11 cellular contexts compared by ENCODE assay signal in the genomic region with DNA sequence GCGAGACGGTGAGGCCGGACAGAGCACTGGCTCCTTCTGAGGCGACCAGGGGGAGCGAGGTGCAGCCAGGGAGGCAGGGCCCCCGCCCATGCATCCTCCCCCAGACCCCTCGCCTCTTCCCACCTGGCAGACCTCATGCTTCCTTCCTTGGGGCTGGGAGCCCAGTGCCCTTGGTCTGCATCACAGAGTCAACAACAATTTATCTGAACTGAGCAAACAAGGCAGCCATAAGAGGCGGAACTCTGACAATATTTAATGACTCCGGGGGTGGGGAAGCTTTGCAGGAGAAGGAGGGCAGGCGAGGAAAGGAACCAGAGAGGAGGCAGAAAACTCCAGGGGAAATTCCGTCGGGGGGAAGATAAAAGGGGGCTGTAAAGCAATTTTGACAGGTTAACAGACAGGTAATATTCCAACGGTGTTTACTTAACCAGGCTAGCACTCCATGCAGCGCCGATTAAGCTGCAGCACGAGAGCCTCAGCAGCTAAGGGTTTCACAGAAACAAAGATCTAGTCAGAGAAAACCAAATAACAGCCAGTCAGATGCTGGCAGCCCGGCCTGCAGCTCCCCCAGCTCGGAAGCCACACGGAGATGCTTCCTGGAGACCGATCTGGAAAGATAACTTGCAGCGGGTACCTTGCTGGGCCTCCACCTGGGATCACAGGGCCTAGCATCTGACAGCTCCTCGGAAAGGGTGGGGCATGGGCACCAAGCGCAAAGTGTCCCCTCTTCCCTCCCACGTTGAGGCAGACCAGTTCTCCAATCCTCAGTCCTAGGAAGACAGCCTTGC.
DNase-seq lines count a peak whose midpoint lies in the region; ATAC-seq and TF ChIP-seq lines count a peak whose summit lies in the region.
"Had no signal": no experiment of that assay in that cellular context is flagged by ENCODE, and none has a peak within 500 bp of the region (broad histone marks: within the 10 kb centered on the region; RNA-seq: fewer than 3 reads in every experiment).

No MANE protein-coding gene starts in this region.

- H3K27me3 ChIP-seq in duodenal mucosa (ENCODE audit: control insufficient read depth in 1 of 2, insufficient read depth in 2 of 2, low read length in 2 of 2): no peaks in the 10 kb centered on the region
- no peaks in the 10 kb centered on the region for H3K27me3 ChIP-seq in prostate gland (replicated peaks; ENCODE audit: insufficient read depth)
- H3K27me3 ChIP-seq in naive thymus-derived CD4-positive, alpha-beta T cell (ENCODE audit: control insufficient read depth in 2 of 2, insufficient read depth in 2 of 2, low read length in 2 of 2): no peaks in the 10 kb centered on the region

- CTCF ChIA-PET in naive thymus-derived CD4-positive, alpha-beta T cell (lab: Charles Lee): no interaction called here
- CTCF ChIA-PET in T-cell (lab: Charles Lee): no interaction called here

- TF ChIP-seq POLR2A in prostate gland (IDR thresholded peaks at IDR 0.05): no peak

- TF ChIP-seq CTCF in prostate gland (IDR thresholded peaks at IDR 0.05): no peak

- no peak for ATAC-seq in naive thymus-derived CD4-positive, alpha-beta T cell
- ATAC-seq in T-cell (replicated peaks in 1 of 4): no peak

- DNase-seq in G401 (ENCODE audit: low spot score): peak; percentile 80
- peak; percentile 54 for DNase-seq in NCI-H2227 (lab: John Stamatoyannopoulos, UW; ENCODE audit: unreplicated experiment)
- DNase-seq in prostate gland (ENCODE audit: low spot score): peak; percentile 79
- DNase-seq in GM19238 (ENCODE audit: insufficient read length, low spot score): no peak
- no peak for DNase-seq in naive thymus-derived CD4-positive, alpha-beta T cell
- no peak for DNase-seq in T-cell
- DNase-seq in glomerular visceral epithelial cell (ENCODE audit: extremely low spot score): no peak
- DNase-seq: activated B cell treated with CpG ODN at 0.5 μM for 24 hours; CD8-positive, alpha-beta memory T cell; GM23248 had no signal

- peak overlapping the region; percentile 38 to 45 for H3K9ac ChIP-seq in duodenal mucosa (ENCODE audit: low read depth in 1 of 2, low read length in 2 of 2)
- H3K9ac ChIP-seq: GM23248 had no signal

- H3K9me3 ChIP-seq in duodenal mucosa (ENCODE audit: control insufficient read depth in 1 of 2, low read length in 2 of 2) (no peaks in the 10 kb centered on the region), prostate gland (no peaks in the 10 kb centered on the region)
- H3K9me3 ChIP-seq in naive thymus-derived CD4-positive, alpha-beta T cell (ENCODE audit: control insufficient read depth in 2 of 3, low read length in 3 of 3): no peaks in the 10 kb centered on the region

- in situ Hi-C loops in G401 (cut with HindIII; ENCODE audit: low sequenced_read_pairs): no loop called here

- H3K4me1 Mint-ChIP-seq in naive thymus-derived CD4-positive, alpha-beta T cell: peaks cover 0 to 2% (median 0%) of the 10 kb centered on the region in 7 donors
- H3K4me1 Mint-ChIP-seq in T-cell: no peaks in the 10 kb centered on the region
- H3K4me1 Mint-ChIP-seq: activated B cell treated with CpG ODN at 0.5 μM for 24 hours; CD8-positive, alpha-beta memory T cell had no signal

- no peaks in the 10 kb centered on the region for H3K36me3 ChIP-seq in duodenal mucosa (ENCODE audit: control insufficient read depth in 1 of 2, insufficient read depth in 2 of 2, low read length in 2 of 2)
- no peaks in the 10 kb centered on the region for H3K36me3 ChIP-seq in prostate gland
- H3K36me3 ChIP-seq in naive thymus-derived CD4-positive, alpha-beta T cell (ENCODE audit: control insufficient read depth in 2 of 3, insufficient read depth in 3 of 3, low read length in 3 of 3): no peaks in the 10 kb centered on the region

- WGBS in prostate gland: 21% methylated on average over 20 of the region's 24 CpGs

- H3K27ac ChIP-seq in duodenal mucosa (ENCODE audit: low read depth, low read length): peak overlapping the region; percentile 51
- peak overlapping the region; percentile 71 to 81 for H3K27ac ChIP-seq in prostate gland
- H3K27ac ChIP-seq in naive thymus-derived CD4-positive, alpha-beta T cell (ENCODE audit: low read depth, low read length): no peak overlapping the region
- H3K27ac ChIP-seq: GM23248 had no signal

- H3K4me3 Mint-ChIP-seq in naive thymus-derived CD4-positive, alpha-beta T cell: no peak overlapping the region
- H3K4me3 Mint-ChIP-seq in T-cell: no peak overlapping the region
- H3K4me3 Mint-ChIP-seq: activated B cell treated with CpG ODN at 0.5 μM for 24 hours; CD8-positive, alpha-beta memory T cell had no signal

- H3K4me1 ChIP-seq in duodenal mucosa (ENCODE audit: control insufficient read depth in 1 of 2, insufficient read depth in 2 of 2, low read length in 2 of 2): peaks cover 44 to 45% of the 10 kb centered on the region in 2 donors
- peaks cover 8% of the 10 kb centered on the region for H3K4me1 ChIP-seq in prostate gland (replicated peaks)
- no peaks in the 10 kb centered on the region for H3K4me1 ChIP-seq in naive thymus-derived CD4-positive, alpha-beta T cell (ENCODE audit: control insufficient read depth in 2 of 2, insufficient read depth in 2 of 2, low read length in 2 of 2)

- H3K27me3 Mint-ChIP-seq in naive thymus-derived CD4-positive, alpha-beta T cell: peaks cover 10 to 48% (median 22%) of the 10 kb centered on the region in 5 donors
- H3K27me3 Mint-ChIP-seq in T-cell: peaks cover 2 to 40% of the 10 kb centered on the region in 2 donors

- POLR2A ChIA-PET in naive thymus-derived CD4-positive, alpha-beta T cell (lab: Charles Lee): no interaction called here
- POLR2A ChIA-PET in T-cell (lab: Charles Lee): no interaction called here

- H3K9me3 Mint-ChIP-seq in naive thymus-derived CD4-positive, alpha-beta T cell: no peaks in the 10 kb centered on the region
- H3K9me3 Mint-ChIP-seq in T-cell: no peaks in the 10 kb centered on the region
- H3K9me3 Mint-ChIP-seq: activated B cell treated with CpG ODN at 0.5 μM for 24 hours; CD8-positive, alpha-beta memory T cell had no signal

- intact Hi-C loops in prostate gland (cut with DNase I): no loop called here
- intact Hi-C loops in naive thymus-derived CD4-positive, alpha-beta T cell (cut with micrococcal nuclease): no loop called here

- H3K4me3 ChIP-seq in duodenal mucosa (ENCODE audit: low read depth in 1 of 2, low read length in 2 of 2) (peak overlapping the region in 1 of 2 donors; percentile 45), prostate gland (no peak overlapping the region)
- H3K4me3 ChIP-seq in naive thymus-derived CD4-positive, alpha-beta T cell (ENCODE audit: low read length): no peak overlapping the region
- H3K4me3 ChIP-seq: GM23248 had no signal

- no peak overlapping the region for H3K27ac Mint-ChIP-seq in naive thymus-derived CD4-positive, alpha-beta T cell
- H3K27ac Mint-ChIP-seq in T-cell: no peak overlapping the region
- H3K27ac Mint-ChIP-seq: activated B cell treated with CpG ODN at 0.5 μM for 24 hours had no signal

- no peaks in the 10 kb centered on the region for H3K36me3 Mint-ChIP-seq in naive thymus-derived CD4-positive, alpha-beta T cell
- no peaks in the 10 kb centered on the region for H3K36me3 Mint-ChIP-seq in T-cell
- H3K36me3 Mint-ChIP-seq: CD8-positive, alpha-beta memory T cell had no signal

Comparison
In these comparisons a context has a peak if more than half of its experiments do, and no peak if none do; other contexts are left out.
1. DNase-seq: peak in G401 (single experiment), NCI-H2227 (single experiment) and prostate gland (single experiment); none in GM19238 (single experiment), naive thymus-derived CD4-positive, alpha-beta T cell (0 of 9), T-cell (0 of 34) and glomerular visceral epithelial cell (single experiment).